1 cellular context compared by ENCODE assay signal in genomic region chr2:240444464-240444863, GRCh38.
TF ChIP-seq lines count a peak whose summit lies in the region.

No MANE protein-coding gene starts in this region.

TF ChIP-seq in IMR-90, 13 proteins besides CTCF, POLR2A, EP300 and RAD21:
- no peak for TF ChIP-seq ELK1 (IDR thresholded peaks at IDR 0.05; ENCODE audit: borderline replicate concordance, low read depth, low read length)
- no peak for TF ChIP-seq CHD1 (IDR thresholded peaks at IDR 0.05; ENCODE audit: low read depth, low read length)
- no peak for TF ChIP-seq RFX5 (IDR thresholded peaks at IDR 0.05; ENCODE audit: low read depth, low read length)
- TF ChIP-seq USF2 (IDR thresholded peaks at IDR 0.05; ENCODE audit: low read depth, low read length) = no peak
- TF ChIP-seq BHLHE40 (IDR thresholded peaks at IDR 0.05; ENCODE audit: low read depth, low read length) = no peak
- no peak for TF ChIP-seq CEBPB (IDR thresholded peaks at IDR 0.05; ENCODE audit: low read depth, low read length)
- no peak for TF ChIP-seq NFE2L2 (IDR thresholded peaks at IDR 0.05; ENCODE audit: low read depth, low read length)
- no peak for TF ChIP-seq FOS (IDR thresholded peaks at IDR 0.05; ENCODE audit: low read depth, low read length)
- TF ChIP-seq MXI1 (IDR thresholded peaks at IDR 0.05; ENCODE audit: borderline replicate concordance, low read depth, low read length) = no peak
- TF ChIP-seq SMC3 (IDR thresholded peaks at IDR 0.05; ENCODE audit: low read depth, low read length) = no peak
- TF ChIP-seq MAZ (IDR thresholded peaks at IDR 0.05; ENCODE audit: borderline replicate concordance, low read depth, low read length) = no peak
- no peak for TF ChIP-seq RCOR1 (IDR thresholded peaks at IDR 0.05; ENCODE audit: insufficient replicate concordance, low read length)
- no peak for TF ChIP-seq MAFK (IDR thresholded peaks at IDR 0.05; ENCODE audit: low read depth, low read length)
